In genomic region chr6:160943997-160944396, GRCh38 we compare ENCODE assay signal across 7 cellular contexts.
"Had no signal": no experiment of that assay in that cellular context is flagged by ENCODE, and none has a peak within 500 bp of the region (broad histone marks: within the 10 kb centered on the region; RNA-seq: fewer than 3 reads in every experiment).

No MANE protein-coding gene starts in this region.

- H3K4me3 ChIP-seq: GM12878 had no signal

- DNase-seq: GDM1, GF-D8 had no signal

- FAIRE-seq: G401.6, GM12878, GM12892, GM18507, GM19239 had no signal
